In the genomic region with DNA sequence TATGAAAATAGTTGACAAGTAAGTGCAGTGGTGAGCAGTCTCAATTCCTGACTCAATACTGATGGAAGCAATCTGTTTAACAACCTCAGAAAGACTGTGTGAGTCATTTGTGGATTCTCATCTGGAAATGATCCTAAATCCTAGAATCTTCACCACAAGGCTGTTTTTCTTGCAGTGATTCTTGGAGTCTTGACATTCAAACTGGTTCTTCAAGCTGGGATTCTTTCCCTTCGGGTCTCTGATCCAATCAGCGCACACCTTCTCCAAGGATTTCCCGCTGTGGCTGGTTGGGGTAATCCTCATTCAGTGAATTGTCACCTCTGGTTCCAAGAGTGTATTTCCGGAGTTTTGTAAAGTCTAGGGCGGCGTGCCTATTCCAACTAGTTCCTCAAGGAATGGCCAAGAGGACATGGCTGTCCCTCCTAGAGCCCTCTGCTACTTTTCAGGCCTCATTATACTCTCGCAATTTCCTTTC, we compare ENCODE assay signal across 1 cellular context.
TF ChIP-seq lines count a peak whose summit lies in the region.

No MANE protein-coding gene starts in this region.

TF ChIP-seq in IMR-90, 13 proteins besides CTCF, POLR2A, EP300 and RAD21:
- TF ChIP-seq BHLHE40 (IDR thresholded peaks at IDR 0.05; ENCODE audit: low read depth, low read length) (peak; percentile 6; the same call in 1 of the 2 replicates), RFX5 (IDR thresholded peaks at IDR 0.05; ENCODE audit: low read depth, low read length) (no peak), RCOR1 (IDR thresholded peaks at IDR 0.05; ENCODE audit: insufficient replicate concordance, low read length) (no peak), CEBPB (IDR thresholded peaks at IDR 0.05; ENCODE audit: low read depth, low read length) (peak; percentile 59), CHD1 (IDR thresholded peaks at IDR 0.05; ENCODE audit: low read depth, low read length) (no peak), MAFK (IDR thresholded peaks at IDR 0.05; ENCODE audit: low read depth, low read length) (peak; percentile 36; the same call in 1 of the 2 replicates), FOS (IDR thresholded peaks at IDR 0.05; ENCODE audit: low read depth, low read length) (peak; percentile 89), SMC3 (IDR thresholded peaks at IDR 0.05; ENCODE audit: low read depth, low read length) (peak; percentile 12; the same call in 1 of the 2 replicates)
- TF ChIP-seq, protein P1, sequence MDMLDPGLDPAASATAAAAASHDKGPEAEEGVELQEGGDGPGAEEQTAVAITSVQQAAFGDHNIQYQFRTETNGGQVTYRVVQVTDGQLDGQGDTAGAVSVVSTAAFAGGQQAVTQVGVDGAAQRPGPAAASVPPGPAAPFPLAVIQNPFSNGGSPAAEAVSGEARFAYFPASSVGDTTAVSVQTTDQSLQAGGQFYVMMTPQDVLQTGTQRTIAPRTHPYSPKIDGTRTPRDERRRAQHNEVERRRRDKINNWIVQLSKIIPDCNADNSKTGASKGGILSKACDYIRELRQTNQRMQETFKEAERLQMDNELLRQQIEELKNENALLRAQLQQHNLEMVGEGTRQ (IDR thresholded peaks at IDR 0.05; ENCODE audit: low read depth, low read length), result no peak
